23 cellular contexts compared by ENCODE assay signal in genomic region chr3:54307616-54308180, GRCh38.
A peak's percentile ranks its signal among the peaks of the same experiment; 100 is the strongest.
DNase-seq lines count a peak whose midpoint lies in the region; ATAC-seq, FAIRE-seq and TF ChIP-seq lines count a peak whose summit lies in the region.
"Had no signal": no experiment of that assay in that cellular context is flagged by ENCODE, and none has a peak within 500 bp of the region (broad histone marks: within the 10 kb centered on the region; RNA-seq: fewer than 3 reads in every experiment).

No MANE protein-coding gene starts in this region.

- no peak overlapping the region for H3K27ac Mint-ChIP-seq in astrocyte (ENCODE audit: unreplicated experiment)
- H3K27ac Mint-ChIP-seq: CD4-positive, alpha-beta memory T cell had no signal

- no peak overlapping the region for H3K27ac ChIP-seq in astrocyte (ENCODE audit: low read depth, low read length)
- no peak overlapping the region for H3K27ac ChIP-seq in HepG2 (ENCODE audit: extremely low read length, insufficient read depth, low read length)
- H3K27ac ChIP-seq: Peyer's patch, SJCRH30 had no signal

- H3K36me3 Mint-ChIP-seq in astrocyte (ENCODE audit: low read depth, unreplicated experiment): no peaks in the 10 kb centered on the region
- H3K36me3 Mint-ChIP-seq: CD4-positive, alpha-beta memory T cell had no signal

- H3K9me3 ChIP-seq in astrocyte (ENCODE audit: insufficient read depth, low read depth, low read length) (no peaks in the 10 kb centered on the region), HepG2 (ENCODE audit: low read length) (no peaks in the 10 kb centered on the region)
- H3K9me3 ChIP-seq: Caco-2, Peyer's patch, SJCRH30 had no signal

- H3K79me2 ChIP-seq in astrocyte (ENCODE audit: insufficient read depth, low read length) (no peaks in the 10 kb centered on the region), HepG2 (ENCODE audit: insufficient read depth, low read length) (no peaks in the 10 kb centered on the region)

- no peak for ATAC-seq in HG02588 (IDR thresholded peaks at IDR 0.05; ENCODE audit: unreplicated experiment)
- no peak for ATAC-seq in HepG2
- ATAC-seq: K562 had no signal

- TF ChIP-seq CTCF in D721Med (IDR thresholded peaks at IDR 0.05; ENCODE audit: insufficient read depth, missing control alignments) (no peak), astrocyte (IDR thresholded peaks at IDR 0.05; ENCODE audit: insufficient read depth, low read depth, low read length) (no peak), HepG2 (CRISPR knock-in tag; IDR thresholded peaks at IDR 0.05) (no peak)

- TF ChIP-seq EP300 in HepG2 (IDR thresholded peaks at IDR 0.05; ENCODE audit: low read depth in 2 of 2, low read length in 2 of 2) (no peak), HepG2 (CRISPR knock-in tag; IDR thresholded peaks at IDR 0.05; ENCODE audit: borderline replicate concordance) (no peak)

- DNase-seq in A172 (ENCODE audit: low spot score) (peak; percentile 10), D721Med (ENCODE audit: insufficient read length, low spot score) (peak; percentile 21), NCI-H524 (lab: John Stamatoyannopoulos, UW) (peak; percentile 46 to 82), astrocyte (ENCODE audit: low read depth) (peak; percentile 47), HepG2 (ENCODE audit: low spot score) (no peak), NAMALWA (ENCODE audit: low spot score) (no peak)
- DNase-seq: ACHN; Caco-2; CD4-positive, alpha-beta memory T cell; GDM1; NCI-H1417; NCI-H187; NCI-H2171 treated with DMSO at 0.1 percent for 48 hours; NCI-H446 treated with DMSO at 0.1 percent for 48 hours; Peyer's patch; SJCRH30; T-helper 1 cell; T-helper 9 cell had no signal

- H3K27me3 Mint-ChIP-seq in astrocyte (ENCODE audit: low read depth, unreplicated experiment): peaks cover 24% of the 10 kb centered on the region
- H3K27me3 Mint-ChIP-seq: CD4-positive, alpha-beta memory T cell had no signal

- H3K27me3 ChIP-seq in astrocyte (ENCODE audit: insufficient read depth, low read length) (no peaks in the 10 kb centered on the region), HepG2 (ENCODE audit: control insufficient read depth in 1 of 2, insufficient read depth in 2 of 2, low read length in 2 of 2) (peaks cover 0 to 3% of the 10 kb centered on the region in 2 experiments; a peak in 2 of 5 replicates)
- H3K27me3 ChIP-seq: BLaER1 treated with 17β-estradiol and CSF1 and Interleukin-3, amounts not matched to agents 10 nM and 100 nM; Peyer's patch; SJCRH30 had no signal

- no peak for TF ChIP-seq POLR2A in HepG2 (IDR thresholded peaks at IDR 0.05; ENCODE audit: insufficient read depth in 1 of 2, low read depth in 2 of 2, low read length in 2 of 2)

- H3K4me1 ChIP-seq in astrocyte (ENCODE audit: insufficient read depth, low read length): no peaks in the 10 kb centered on the region
- H3K4me1 ChIP-seq in HepG2 (ENCODE audit: insufficient read depth, low read length): no peaks in the 10 kb centered on the region
- H3K4me1 ChIP-seq: Caco-2, Peyer's patch, SJCRH30 had no signal

- no peak overlapping the region for H3K4me3 Mint-ChIP-seq in astrocyte (ENCODE audit: unreplicated experiment)
- H3K4me3 Mint-ChIP-seq: CD4-positive, alpha-beta memory T cell had no signal

- intact Hi-C loops in HepG2 (cut with micrococcal nuclease; ENCODE audit: unreplicated experiment): no loop called here

- no peaks in the 10 kb centered on the region for H3K4me1 Mint-ChIP-seq in astrocyte (ENCODE audit: low read depth, unreplicated experiment)
- H3K4me1 Mint-ChIP-seq: CD4-positive, alpha-beta memory T cell had no signal

- H3K9ac ChIP-seq in astrocyte (ENCODE audit: low read length) (no peak overlapping the region), HepG2 (ENCODE audit: insufficient read depth, low read depth, low read length) (no peak overlapping the region)
- H3K9ac ChIP-seq: BLaER1 treated with 17β-estradiol and CSF1 and Interleukin-3, amounts not matched to agents 10 nM and 100 nM had no signal

- FAIRE-seq in D721Med (lab: Jason Lieb, UNC): peak; percentile 73
- FAIRE-seq in astrocyte (lab: Jason Lieb, UNC): no peak
- FAIRE-seq in HepG2 (lab: Jason Lieb, UNC): no peak
- FAIRE-seq: GM18507, H1, K562 had no signal

- BruUV-seq in HepG2 (replicated peaks; lab: Mats Ljungman, UMichigan): no TSS peak

- CTCF ChIA-PET in HepG2 (lab: Yijun Ruan, JAX; ENCODE audit: low intra/inter-chr PET ratio, low total read pairs): no interaction called here

- no peak overlapping the region for H2AFZ ChIP-seq in astrocyte (ENCODE audit: low read depth, low read length)
- H2AFZ ChIP-seq in HepG2 (ENCODE audit: low read length): no peak overlapping the region

- H3K4me3 ChIP-seq in astrocyte (ENCODE audit: insufficient read depth, low read depth, low read length) (no peak overlapping the region), HepG2 (replicated peaks in 1 of 3; ENCODE audit: insufficient read depth in 1 of 3, low read depth in 2 of 3, low read length in 3 of 3) (no peak overlapping the region)
- H3K4me3 ChIP-seq: BLaER1 treated with 17β-estradiol and CSF1 and Interleukin-3, amounts not matched to agents 10 nM and 100 nM; K562; Peyer's patch; SJCRH30 had no signal

- H4K20me1 ChIP-seq in astrocyte (ENCODE audit: insufficient read depth, low read length): no peaks in the 10 kb centered on the region
- no peaks in the 10 kb centered on the region for H4K20me1 ChIP-seq in HepG2 (ENCODE audit: insufficient read depth, low read length)
- H4K20me1 ChIP-seq: BLaER1 treated with 17β-estradiol and CSF1 and Interleukin-3, amounts not matched to agents 10 nM and 100 nM had no signal

- H3K36me3 ChIP-seq in astrocyte (ENCODE audit: insufficient read depth, low read length): no peaks in the 10 kb centered on the region
- no peaks in the 10 kb centered on the region for H3K36me3 ChIP-seq in HepG2 (replicated peaks in 1 of 2; ENCODE audit: control insufficient read depth in 1 of 2, insufficient read depth in 2 of 2, low read length in 2 of 2)
- H3K36me3 ChIP-seq: BLaER1 treated with 17β-estradiol and CSF1 and Interleukin-3, amounts not matched to agents 10 nM and 100 nM; Peyer's patch; SJCRH30 had no signal

- 0% methylated on average over 3 of the region's 3 CpGs for WGBS in HepG2 (ENCODE audit: low lambda C conversion rate)

- H3K4me2 ChIP-seq in astrocyte (ENCODE audit: low read length): no peak overlapping the region
- no peak overlapping the region for H3K4me2 ChIP-seq in HepG2 (ENCODE audit: low read depth, low read length)
- H3K4me2 ChIP-seq: BLaER1 treated with 17β-estradiol and CSF1 and Interleukin-3, amounts not matched to agents 10 nM and 100 nM had no signal

- peaks cover 2% of the 10 kb centered on the region for H3K9me3 Mint-ChIP-seq in astrocyte (ENCODE audit: unreplicated experiment)

- in situ Hi-C loops in HepG2 (cut with HindIII; ENCODE audit: extremely low pct_ligation_motif_present, low pct_unique_long_range_greater_than_20kb): no loop called here

- POLR2A ChIA-PET in HepG2 (lab: Yijun Ruan, JAX): no interaction called here

- no peak for TF ChIP-seq RAD21 in HepG2 (CRISPR knock-in tag; IDR thresholded peaks at IDR 0.05)

TF ChIP-seq in HepG2, 621 proteins besides CTCF, POLR2A, EP300 and RAD21:
- TF ChIP-seq, protein P1, sequence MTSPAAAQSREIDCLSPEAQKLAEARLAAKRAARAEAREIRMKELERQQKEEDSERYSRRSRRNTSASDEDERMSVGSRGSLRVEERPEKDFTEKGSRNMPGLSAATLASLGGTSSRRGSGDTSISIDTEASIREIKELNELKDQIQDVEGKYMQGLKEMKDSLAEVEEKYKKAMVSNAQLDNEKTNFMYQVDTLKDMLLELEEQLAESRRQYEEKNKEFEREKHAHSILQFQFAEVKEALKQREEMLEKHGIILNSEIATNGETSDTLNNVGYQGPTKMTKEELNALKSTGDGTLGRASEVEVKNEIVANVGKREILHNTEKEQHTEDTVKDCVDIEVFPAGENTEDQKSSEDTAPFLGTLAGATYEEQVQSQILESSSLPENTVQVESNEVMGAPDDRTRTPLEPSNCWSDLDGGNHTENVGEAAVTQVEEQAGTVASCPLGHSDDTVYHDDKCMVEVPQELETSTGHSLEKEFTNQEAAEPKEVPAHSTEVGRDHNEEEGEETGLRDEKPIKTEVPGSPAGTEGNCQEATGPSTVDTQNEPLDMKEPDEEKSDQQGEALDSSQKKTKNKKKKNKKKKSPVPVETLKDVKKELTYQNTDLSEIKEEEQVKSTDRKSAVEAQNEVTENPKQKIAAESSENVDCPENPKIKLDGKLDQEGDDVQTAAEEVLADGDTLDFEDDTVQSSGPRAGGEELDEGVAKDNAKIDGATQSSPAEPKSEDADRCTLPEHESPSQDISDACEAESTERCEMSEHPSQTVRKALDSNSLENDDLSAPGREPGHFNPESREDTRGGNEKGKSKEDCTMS (CRISPR knock-in tag; conservative IDR thresholded peaks at IDR 0.05): no peak
- TF ChIP-seq ZNF574 (CRISPR knock-in tag; IDR thresholded peaks at IDR 0.05) (no peak), SIN3A (IDR thresholded peaks at IDR 0.05; ENCODE audit: borderline replicate concordance, low read depth, low read length) (no peak), PCBP1 (IDR thresholded peaks at IDR 0.05; ENCODE audit: borderline replicate concordance, low read depth, low read length) (no peak), RELA (CRISPR knock-in tag; IDR thresholded peaks at IDR 0.05) (no peak), ZNF256 (CRISPR knock-in tag; conservative IDR thresholded peaks at IDR 0.05) (no peak), FOXC1 (CRISPR knock-in tag; IDR thresholded peaks at IDR 0.05; ENCODE audit: borderline replicate concordance) (no peak), ZSCAN20 (CRISPR knock-in tag; IDR thresholded peaks at IDR 0.05; ENCODE audit: borderline replicate concordance) (no peak)
TF ChIP-seq in HepG2: peak in this region for 0.

Comparison
In these comparisons a context has a peak if more than half of its experiments do, and no peak if none do; other contexts are left out.
1. DNase-seq: peak in A172 (single experiment), D721Med (single experiment), NCI-H524 (2 of 2) and astrocyte (single experiment); none in HepG2 (single experiment) and NAMALWA (single experiment).